Comparison of ENCODE assay signal across 8 cellular contexts in the genomic region with DNA sequence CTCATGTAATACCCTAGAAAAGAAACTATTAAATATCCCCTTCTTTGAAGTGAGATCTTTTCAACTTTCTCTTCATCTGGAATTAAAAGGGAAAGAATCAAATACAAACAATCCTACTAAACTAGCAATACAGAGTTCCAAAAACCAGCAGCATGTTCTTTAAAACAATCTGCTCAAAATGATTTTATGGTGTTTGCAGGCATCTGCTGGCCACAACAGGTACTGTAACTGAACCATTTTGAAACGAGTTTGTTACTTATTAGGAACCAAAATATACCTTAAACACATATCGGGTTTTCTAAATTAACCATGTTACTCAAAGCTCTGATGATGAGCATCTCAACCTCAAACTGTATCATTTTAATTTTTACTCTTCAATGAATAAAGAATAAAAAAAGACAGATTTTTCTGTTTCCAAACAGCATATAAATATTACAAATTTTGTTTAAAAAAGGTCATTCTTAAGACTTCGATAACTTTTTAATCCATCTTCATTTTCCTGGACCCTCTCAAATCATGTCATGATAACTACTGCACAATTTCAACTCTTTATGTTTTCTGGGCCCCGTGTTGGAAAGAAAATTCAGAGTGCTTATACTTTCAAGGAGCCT. TPM values are rescaled to one million over a fixed set of nuclear protein-coding genes. Genes with fewer than 3 reads are reported as not detected.
DNase-seq lines count a peak whose midpoint lies in the region; ATAC-seq and TF ChIP-seq lines count a peak whose summit lies in the region.

No MANE protein-coding gene starts in this region.

- H3K9me3 ChIP-seq in HAP-1 (no peaks in the 10 kb centered on the region), MG63 (no peaks in the 10 kb centered on the region)

- intact Hi-C loops in Calu3 (cut with micrococcal nuclease; ENCODE audit: unreplicated experiment), result loop anchor here (10.0 kb wide), 1 partner anchor 253 kb away; no protein-coding TSS in a partner anchor

- no peak overlapping the region for H3K4me3 ChIP-seq in HAP-1
- H3K4me3 ChIP-seq in MG63, result no peak overlapping the region

- H3K36me3 ChIP-seq in HAP-1 (replicated peaks) (no peaks in the 10 kb centered on the region), MG63 (no peaks in the 10 kb centered on the region)

- no peaks in the 10 kb centered on the region for H3K9me3 Mint-ChIP-seq in Calu3 (ENCODE audit: low read depth, unreplicated experiment)

- no TSS peak for BruUV-seq in Calu3 (replicated peaks; lab: Mats Ljungman, UMichigan)

- CTCF ChIA-PET in Calu3 (lab: Charles Lee), result no interaction called here

- no peaks in the 10 kb centered on the region for H3K27me3 Mint-ChIP-seq in Calu3 (ENCODE audit: unreplicated experiment)

- no peaks in the 10 kb centered on the region; the same call in 1 of the 2 replicates for H3K4me1 ChIP-seq in HAP-1

- ATAC-seq in HG03175 (IDR thresholded peaks at IDR 0.05; ENCODE audit: unreplicated experiment), result no peak
- ATAC-seq in HG02759 (IDR thresholded peaks at IDR 0.05; ENCODE audit: unreplicated experiment), result no peak
- ATAC-seq in GM18520 (IDR thresholded peaks at IDR 0.05; ENCODE audit: unreplicated experiment), result no peak

- no peak for DNase-seq in Calu3
- DNase-seq in HAP-1 (ENCODE audit: low spot score in 2 of 2), result peak; percentile 29 to 57
- peak; percentile 9 for DNase-seq in RPMI8226
- peak; percentile 4 for DNase-seq in hepatic stellate cell (ENCODE audit: low spot score)
- no peak for DNase-seq in MG63

- in situ Hi-C loops in HAP-1 (cut with MboI; ENCODE audit: low sequenced_read_pairs), result no loop called here

- no peak overlapping the region for H3K4me3 Mint-ChIP-seq in Calu3 (ENCODE audit: low read depth, unreplicated experiment)

- peak; percentile 29 for TF ChIP-seq CTCF in Calu3 (IDR thresholded peaks at IDR 0.05; ENCODE audit: unreplicated experiment)

- no peaks in the 10 kb centered on the region for H3K36me3 Mint-ChIP-seq in Calu3 (ENCODE audit: insufficient read depth, unreplicated experiment)

- H3K27ac Mint-ChIP-seq in Calu3 (ENCODE audit: unreplicated experiment), result no peak overlapping the region

- H3K27me3 ChIP-seq in HAP-1 (ENCODE audit: low read depth) (no peaks in the 10 kb centered on the region), MG63 (no peaks in the 10 kb centered on the region)

- H3K4me1 Mint-ChIP-seq in Calu3 (ENCODE audit: low read depth, unreplicated experiment), result no peaks in the 10 kb centered on the region

RNA-seq across cellular contexts. Expression of gene ARAP2, which starts 56.5 kb away (rescaled TPM):
- 30.0 and 30.2 TPM in 2 replicates for total RNA-seq in Calu3 (2022)
- 1.3 and 1.9 TPM in 2 replicates for total RNA-seq in MG63 (2014; rRNA removed; shearing (Covaris generic); ENCODE audit: low replicate concordance)

Comparison
In these comparisons a context has a peak if more than half of its experiments do, and no peak if none do; other contexts are left out.
1. DNase-seq: peak in HAP-1 (2 of 2), RPMI8226 (single experiment) and hepatic stellate cell (single experiment); none in Calu3 (single experiment) and MG63 (single experiment).
2. RNA of gene ARAP2, which starts 56.5 kb away (total RNA-seq): 30.0 to 30.2 TPM in Calu3; 1.3 to 1.9 TPM in MG63; every median in the first group is over 10 times any median in the second.